In the genomic region with DNA sequence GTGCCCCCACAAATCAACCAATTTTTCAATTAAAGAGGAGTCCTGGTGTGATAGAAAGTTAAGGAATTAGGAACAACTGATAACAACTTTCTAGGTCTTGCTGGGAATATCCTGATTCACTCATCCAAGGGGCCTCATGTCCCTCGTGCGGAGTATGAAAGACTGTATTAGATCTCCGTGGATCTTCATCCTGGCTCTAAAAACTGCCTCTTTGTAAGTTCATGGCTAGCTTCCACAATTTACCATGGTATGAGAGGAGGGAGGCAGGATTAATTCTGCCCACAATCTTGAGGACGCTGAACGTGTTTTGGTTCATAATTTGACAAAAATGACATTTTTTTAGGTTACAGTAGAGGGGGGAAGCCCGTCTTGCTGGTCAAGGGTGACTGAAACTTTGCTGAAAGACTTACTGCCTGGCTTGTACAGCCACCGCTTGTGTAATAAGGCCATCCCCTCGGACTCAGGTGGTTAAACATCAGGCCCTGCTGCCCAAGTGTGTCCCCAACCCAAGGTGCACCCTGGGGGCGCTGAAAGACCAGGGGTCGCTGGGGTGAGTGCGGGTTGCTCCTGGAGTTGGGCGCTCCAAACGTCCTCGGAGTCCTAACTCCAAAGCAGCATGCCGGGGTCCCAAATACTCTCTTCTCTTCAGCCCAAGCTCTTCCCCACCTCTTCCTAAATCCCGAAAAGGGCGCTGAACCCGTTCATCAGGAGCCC, we compare ENCODE assay signal across 8 cellular contexts. TPM values are rescaled to one million over a fixed set of nuclear protein-coding genes. Genes with fewer than 3 reads are reported as not detected.
DNase-seq lines count a peak whose midpoint lies in the region; ATAC-seq and TF ChIP-seq lines count a peak whose summit lies in the region.

No MANE protein-coding gene starts in this region.

- H3K36me3 ChIP-seq in DOHH2 (ENCODE audit: control insufficient read depth, low read length) (peaks cover 13% of the 10 kb centered on the region), kidney epithelial cell (ENCODE audit: control insufficient read depth, insufficient read depth, low read length) (no peaks in the 10 kb centered on the region)

- no peaks in the 10 kb centered on the region for H3K27me3 Mint-ChIP-seq in T-cell

- H3K4me1 ChIP-seq in DOHH2 (ENCODE audit: control insufficient read depth, low read length), result peaks cover 20% of the 10 kb centered on the region

- peak overlapping the region; percentile 31 to 64 for H3K27ac Mint-ChIP-seq in T-cell

- no peaks in the 10 kb centered on the region for H3K9me2 ChIP-seq in DOHH2 (replicated peaks; ENCODE audit: control insufficient read depth, low read length)

- TF ChIP-seq CTCF in DOHH2 (IDR thresholded peaks at IDR 0.05; ENCODE audit: low read depth, low read length, poor library complexity, severe bottlenecking) (peak; percentile 46), kidney epithelial cell (IDR thresholded peaks at IDR 0.05; ENCODE audit: insufficient read depth, low read length, poor library complexity, severe bottlenecking) (no peak)

- ATAC-seq in HG02763 (IDR thresholded peaks at IDR 0.05; ENCODE audit: unreplicated experiment) (peak; percentile 4), T-cell (replicated peaks in 1 of 4) (no peak)

- no peaks in the 10 kb centered on the region for H3K9me3 Mint-ChIP-seq in T-cell

- H3K4me1 Mint-ChIP-seq in T-cell, result peaks cover 11 to 29% (median 20%) of the 10 kb centered on the region in 3 donors

- DNase-seq in T-cell (peak in 9 of 34 experiments; percentile 0 to 27 (median 8)), cerebellar cortex (ENCODE audit: low spot score) (peak; percentile 22), kidney epithelial cell (ENCODE audit: low read depth) (no peak), NCI-H2171 treated with DMSO at 0.1 percent for 48 hours (lab: John Stamatoyannopoulos, UW) (no peak), SIG-M5 (lab: John Stamatoyannopoulos, UW) (no peak)
- DNase-seq in stimulated activated CD4-positive, alpha-beta T cell treated with anti-CD3 and anti-CD28 coated beads, Interleukin-1b, Interleukin-23, amount 100 ng/mL, for 48 hours, result peak; percentile 1

- no peaks in the 10 kb centered on the region for H3K36me3 Mint-ChIP-seq in T-cell

- POLR2A ChIA-PET in T-cell (lab: Charles Lee), result no interaction called here

- no peaks in the 10 kb centered on the region for H3F3A ChIP-seq in DOHH2 (ENCODE audit: control insufficient read depth, insufficient read depth)

- H3K4me3 ChIP-seq in DOHH2 (ENCODE audit: low read length) (peak overlapping the region; percentile 94), kidney epithelial cell (ENCODE audit: low read depth, low read length) (peak overlapping the region; percentile 61)

- peak overlapping the region; percentile 31; the same call in 1 of the 2 replicates for H3K27ac ChIP-seq in DOHH2 (ENCODE audit: low read depth, low read length)

- peaks cover 15% of the 10 kb centered on the region for H3K79me2 ChIP-seq in DOHH2 (ENCODE audit: control insufficient read depth, low read length)

- H4K20me1 ChIP-seq in DOHH2 (ENCODE audit: control insufficient read depth, insufficient read depth, low read depth, low read length), result no peaks in the 10 kb centered on the region

- peak overlapping the region; percentile 92 for H3K4me2 ChIP-seq in DOHH2 (ENCODE audit: low read length)

- no peaks in the 10 kb centered on the region for H3K9me3 ChIP-seq in DOHH2 (ENCODE audit: control insufficient read depth, insufficient read depth, low read length)

- no peaks in the 10 kb centered on the region for H3K27me3 ChIP-seq in DOHH2 (ENCODE audit: control insufficient read depth, low read length)
- no peaks in the 10 kb centered on the region for H3K27me3 ChIP-seq in kidney epithelial cell (ENCODE audit: control insufficient read depth, insufficient read depth, low read length)

- CTCF ChIA-PET in T-cell (lab: Charles Lee), result interaction anchor here in 1 of 2 donors (1.0 to 1.6 kb wide), 4 partner anchors 22 to 83 kb away, joined by 3 to 5 read pairs (median 4); no protein-coding TSS in a partner anchor

- peak overlapping the region; percentile 81 to 85 (median 83) for H3K4me3 Mint-ChIP-seq in T-cell

RNA-seq across cellular contexts. Expression of a gene that starts 0.8 kb away (rescaled TPM):
- total RNA-seq in T-cell, result 10 to 100 TPM in 4 of 5 donors, 1 to 10 TPM in 1; 9.8 to 12.5 (median 12.0) TPM
- total RNA-seq in kidney epithelial cell, result 44.3 and 47.0 TPM in 2 replicates

Comparison
In these comparisons a context has a peak if more than half of its experiments do, and no peak if none do; other contexts are left out.
1. DNase-seq: peak in cerebellar cortex (single experiment) and stimulated activated CD4-positive, alpha-beta T cell treated with anti-CD3 and anti-CD28 coated beads, Interleukin-1b, Interleukin-23, amount 100 ng/mL, for 48 hours (single experiment); none in kidney epithelial cell (single experiment), NCI-H2171 treated with DMSO at 0.1 percent for 48 hours (single experiment) and SIG-M5 (single experiment).